In the genomic region with DNA sequence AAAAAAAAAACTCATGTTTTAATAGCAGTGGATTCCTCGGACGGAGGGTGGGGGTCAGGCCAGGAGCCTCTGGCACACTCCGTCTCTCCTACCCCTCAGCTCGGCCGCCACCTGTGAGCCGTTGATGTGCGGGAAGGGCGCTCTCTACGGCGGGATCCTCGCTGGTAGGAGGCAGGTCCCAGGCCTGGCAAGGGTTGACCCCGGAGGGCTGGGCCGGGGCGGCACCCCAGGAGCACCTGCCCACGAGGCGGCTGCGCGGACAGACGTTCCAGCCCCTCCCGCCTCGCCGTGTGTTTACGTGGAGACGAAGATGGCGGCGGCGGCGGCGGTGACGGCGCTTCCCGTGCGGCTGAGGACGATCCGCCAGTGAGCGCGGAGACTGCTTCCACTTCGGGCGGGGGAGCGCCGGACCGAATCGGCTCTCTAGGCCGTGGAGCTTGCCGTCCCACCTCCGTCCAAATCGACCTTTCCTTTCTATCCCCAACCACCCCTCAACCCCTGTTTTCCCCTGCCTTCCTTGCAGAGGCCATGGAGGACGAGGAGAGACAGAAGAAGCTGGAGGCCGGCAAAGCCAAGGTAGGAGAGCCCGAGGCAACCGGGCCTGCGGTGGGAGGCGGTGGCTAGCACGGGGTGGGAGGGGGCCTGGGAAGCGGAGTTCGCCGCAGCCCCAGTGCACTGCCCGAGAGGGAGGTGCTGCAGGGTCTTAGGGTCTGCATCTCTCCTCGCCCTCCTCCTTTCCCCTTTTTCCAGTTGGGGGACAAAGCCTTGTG, we compare ENCODE assay signal across 1 cellular context.
TF ChIP-seq lines count a peak whose summit lies in the region.

AKAP9 (plus strand) TSS at position 291 of the 770 bp plus-strand sequence; CDS start at position 529, 238 bp downstream.

TF ChIP-seq in WTC11, 78 proteins besides CTCF, POLR2A, EP300 and RAD21 (continued from another document and continues in another):
- TF ChIP-seq ATF6 (CRISPR knock-in tag; IDR thresholded peaks at IDR 0.05) (no peak), SMAD4 (CRISPR knock-in tag; IDR thresholded peaks at IDR 0.05) (no peak), RELA (CRISPR knock-in tag; IDR thresholded peaks at IDR 0.05; ENCODE audit: borderline replicate concordance) (no peak), TEAD1 (CRISPR knock-in tag; IDR thresholded peaks at IDR 0.05) (peak; percentile 84; the same call in 1 of the 2 replicates), ZSCAN18 (CRISPR knock-in tag; IDR thresholded peaks at IDR 0.05) (no peak), PRDM15 (CRISPR knock-in tag; IDR thresholded peaks at IDR 0.05) (no peak), ATF1 (CRISPR knock-in tag; IDR thresholded peaks at IDR 0.05) (no peak), PRRX2 (CRISPR knock-in tag; IDR thresholded peaks at IDR 0.05) (no peak), IRF2 (CRISPR knock-in tag; IDR thresholded peaks at IDR 0.05; ENCODE audit: borderline replicate concordance, low read depth) (no peak), ETV6 (CRISPR knock-in tag; IDR thresholded peaks at IDR 0.05) (peak; percentile 74; the same call in 1 of the 2 replicates), ZNF416 (CRISPR knock-in tag; IDR thresholded peaks at IDR 0.05) (no peak), ZNF671 (CRISPR knock-in tag; IDR thresholded peaks at IDR 0.05) (no peak), AFF4 (CRISPR knock-in tag; IDR thresholded peaks at IDR 0.05; ENCODE audit: borderline replicate concordance) (no peak), CBFB (CRISPR knock-in tag; IDR thresholded peaks at IDR 0.05; ENCODE audit: low read depth) (no peak), KAT7 (CRISPR knock-in tag; IDR thresholded peaks at IDR 0.05; ENCODE audit: borderline replicate concordance) (0 out of 2 replicates have a peak, but pooled peaks have one; percentile 62), TCF7 (CRISPR knock-in tag; IDR thresholded peaks at IDR 0.05; ENCODE audit: low read depth) (no peak)
- TF ChIP-seq, protein P1, sequence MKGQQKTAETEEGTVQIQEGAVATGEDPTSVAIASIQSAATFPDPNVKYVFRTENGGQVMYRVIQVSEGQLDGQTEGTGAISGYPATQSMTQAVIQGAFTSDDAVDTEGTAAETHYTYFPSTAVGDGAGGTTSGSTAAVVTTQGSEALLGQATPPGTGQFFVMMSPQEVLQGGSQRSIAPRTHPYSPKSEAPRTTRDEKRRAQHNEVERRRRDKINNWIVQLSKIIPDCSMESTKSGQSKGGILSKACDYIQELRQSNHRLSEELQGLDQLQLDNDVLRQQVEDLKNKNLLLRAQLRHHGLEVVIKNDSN (CRISPR knock-in tag; IDR thresholded peaks at IDR 0.05) = peak; percentile 50; the same call in 1 of the 2 replicates
- TF ChIP-seq, protein P2, sequence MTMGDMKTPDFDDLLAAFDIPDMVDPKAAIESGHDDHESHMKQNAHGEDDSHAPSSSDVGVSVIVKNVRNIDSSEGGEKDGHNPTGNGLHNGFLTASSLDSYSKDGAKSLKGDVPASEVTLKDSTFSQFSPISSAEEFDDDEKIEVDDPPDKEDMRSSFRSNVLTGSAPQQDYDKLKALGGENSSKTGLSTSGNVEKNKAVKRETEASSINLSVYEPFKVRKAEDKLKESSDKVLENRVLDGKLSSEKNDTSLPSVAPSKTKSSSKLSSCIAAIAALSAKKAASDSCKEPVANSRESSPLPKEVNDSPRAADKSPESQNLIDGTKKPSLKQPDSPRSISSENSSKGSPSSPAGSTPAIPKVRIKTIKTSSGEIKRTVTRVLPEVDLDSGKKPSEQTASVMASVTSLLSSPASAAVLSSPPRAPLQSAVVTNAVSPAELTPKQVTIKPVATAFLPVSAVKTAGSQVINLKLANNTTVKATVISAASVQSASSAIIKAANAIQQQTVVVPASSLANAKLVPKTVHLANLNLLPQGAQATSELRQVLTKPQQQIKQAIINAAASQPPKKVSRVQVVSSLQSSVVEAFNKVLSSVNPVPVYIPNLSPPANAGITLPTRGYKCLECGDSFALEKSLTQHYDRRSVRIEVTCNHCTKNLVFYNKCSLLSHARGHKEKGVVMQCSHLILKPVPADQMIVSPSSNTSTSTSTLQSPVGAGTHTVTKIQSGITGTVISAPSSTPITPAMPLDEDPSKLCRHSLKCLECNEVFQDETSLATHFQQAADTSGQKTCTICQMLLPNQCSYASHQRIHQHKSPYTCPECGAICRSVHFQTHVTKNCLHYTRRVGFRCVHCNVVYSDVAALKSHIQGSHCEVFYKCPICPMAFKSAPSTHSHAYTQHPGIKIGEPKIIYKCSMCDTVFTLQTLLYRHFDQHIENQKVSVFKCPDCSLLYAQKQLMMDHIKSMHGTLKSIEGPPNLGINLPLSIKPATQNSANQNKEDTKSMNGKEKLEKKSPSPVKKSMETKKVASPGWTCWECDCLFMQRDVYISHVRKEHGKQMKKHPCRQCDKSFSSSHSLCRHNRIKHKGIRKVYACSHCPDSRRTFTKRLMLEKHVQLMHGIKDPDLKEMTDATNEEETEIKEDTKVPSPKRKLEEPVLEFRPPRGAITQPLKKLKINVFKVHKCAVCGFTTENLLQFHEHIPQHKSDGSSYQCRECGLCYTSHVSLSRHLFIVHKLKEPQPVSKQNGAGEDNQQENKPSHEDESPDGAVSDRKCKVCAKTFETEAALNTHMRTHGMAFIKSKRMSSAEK (CRISPR knock-in tag; IDR thresholded peaks at IDR 0.05; ENCODE audit: borderline replicate concordance) = no peak
- TF ChIP-seq, protein P3, sequence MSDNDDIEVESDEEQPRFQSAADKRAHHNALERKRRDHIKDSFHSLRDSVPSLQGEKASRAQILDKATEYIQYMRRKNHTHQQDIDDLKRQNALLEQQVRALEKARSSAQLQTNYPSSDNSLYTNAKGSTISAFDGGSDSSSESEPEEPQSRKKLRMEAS (CRISPR knock-in tag; IDR thresholded peaks at IDR 0.05) = peak; percentile 89
- TF ChIP-seq, protein P4, sequence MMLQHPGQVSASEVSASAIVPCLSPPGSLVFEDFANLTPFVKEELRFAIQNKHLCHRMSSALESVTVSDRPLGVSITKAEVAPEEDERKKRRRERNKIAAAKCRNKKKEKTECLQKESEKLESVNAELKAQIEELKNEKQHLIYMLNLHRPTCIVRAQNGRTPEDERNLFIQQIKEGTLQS (CRISPR knock-in tag; conservative IDR thresholded peaks at IDR 0.05) = no peak
- TF ChIP-seq, protein P5, sequence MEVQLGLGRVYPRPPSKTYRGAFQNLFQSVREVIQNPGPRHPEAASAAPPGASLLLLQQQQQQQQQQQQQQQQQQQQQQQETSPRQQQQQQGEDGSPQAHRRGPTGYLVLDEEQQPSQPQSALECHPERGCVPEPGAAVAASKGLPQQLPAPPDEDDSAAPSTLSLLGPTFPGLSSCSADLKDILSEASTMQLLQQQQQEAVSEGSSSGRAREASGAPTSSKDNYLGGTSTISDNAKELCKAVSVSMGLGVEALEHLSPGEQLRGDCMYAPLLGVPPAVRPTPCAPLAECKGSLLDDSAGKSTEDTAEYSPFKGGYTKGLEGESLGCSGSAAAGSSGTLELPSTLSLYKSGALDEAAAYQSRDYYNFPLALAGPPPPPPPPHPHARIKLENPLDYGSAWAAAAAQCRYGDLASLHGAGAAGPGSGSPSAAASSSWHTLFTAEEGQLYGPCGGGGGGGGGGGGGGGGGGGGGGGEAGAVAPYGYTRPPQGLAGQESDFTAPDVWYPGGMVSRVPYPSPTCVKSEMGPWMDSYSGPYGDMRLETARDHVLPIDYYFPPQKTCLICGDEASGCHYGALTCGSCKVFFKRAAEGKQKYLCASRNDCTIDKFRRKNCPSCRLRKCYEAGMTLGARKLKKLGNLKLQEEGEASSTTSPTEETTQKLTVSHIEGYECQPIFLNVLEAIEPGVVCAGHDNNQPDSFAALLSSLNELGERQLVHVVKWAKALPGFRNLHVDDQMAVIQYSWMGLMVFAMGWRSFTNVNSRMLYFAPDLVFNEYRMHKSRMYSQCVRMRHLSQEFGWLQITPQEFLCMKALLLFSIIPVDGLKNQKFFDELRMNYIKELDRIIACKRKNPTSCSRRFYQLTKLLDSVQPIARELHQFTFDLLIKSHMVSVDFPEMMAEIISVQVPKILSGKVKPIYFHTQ (CRISPR knock-in tag; IDR thresholded peaks at IDR 0.05) = no peak
